ENCODE assay signal across 24 cellular contexts in the genomic region with DNA sequence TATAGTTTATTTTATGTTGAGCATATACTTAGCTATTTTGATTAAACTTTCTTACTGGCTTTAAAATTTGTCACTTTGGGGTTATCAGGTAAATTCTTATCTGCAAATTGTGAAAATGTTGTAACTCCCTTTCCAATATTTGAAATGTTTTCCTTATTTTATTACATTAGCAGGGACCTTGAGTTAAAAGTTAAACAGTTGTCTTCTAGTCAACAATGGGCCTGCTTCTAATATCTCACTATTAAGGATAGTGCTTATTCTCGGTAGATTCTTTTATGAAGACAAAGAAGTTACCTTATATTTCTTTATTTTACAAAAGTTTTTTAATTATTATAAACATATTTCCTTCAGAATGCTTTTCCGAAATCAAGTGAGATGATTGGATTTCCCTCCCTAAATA.
"Had no signal": no experiment of that assay in that cellular context is flagged by ENCODE, and none has a peak within 500 bp of the region (broad histone marks: within the 10 kb centered on the region; RNA-seq: fewer than 3 reads in every experiment).

No MANE protein-coding gene starts in this region.

- H3K27me3 ChIP-seq: colonic mucosa, esophagus muscularis mucosa, foreskin keratinocyte, gastroesophageal sphincter, heart left ventricle, hepatocyte, left lung had no signal

- H3K36me3 ChIP-seq: colonic mucosa, esophagus muscularis mucosa, gastroesophageal sphincter, heart left ventricle, left lung, lower lobe of right lung had no signal

- H3K4me3 ChIP-seq: colonic mucosa, esophagus muscularis mucosa, gastroesophageal sphincter, heart left ventricle, hepatocyte, left lung, lower lobe of right lung, mucosa of descending colon had no signal

- FAIRE-seq: endometrium, frontal cortex, kidney had no signal

- H3K9me3 ChIP-seq: colonic mucosa, esophagus muscularis mucosa, gastroesophageal sphincter, left lung, lower lobe of right lung, mucosa of descending colon had no signal

- H3K79me2 ChIP-seq: hepatocyte had no signal

- H3K4me1 ChIP-seq: colonic mucosa, esophagus muscularis mucosa, gastroesophageal sphincter, left lung had no signal

- H3K27ac ChIP-seq: colonic mucosa, esophagus muscularis mucosa, foreskin keratinocyte, gastroesophageal sphincter, heart left ventricle, hepatocyte, left lung, lower lobe of right lung had no signal

- H2AFZ ChIP-seq: hepatocyte had no signal

- ATAC-seq: effector memory CD8-positive, alpha-beta T cell; foreskin keratinocyte; gastroesophageal sphincter; heart left ventricle; left colon; left lung; left ventricle myocardium superior; lower lobe of right lung; mucosa of descending colon; naive thymus-derived CD4-positive, alpha-beta T cell had no signal

- H3K4me2 ChIP-seq: hepatocyte had no signal

- DNase-seq: colonic mucosa; cortex of kidney; effector CD8-positive, alpha-beta T cell; effector memory CD8-positive, alpha-beta T cell; endodermal cell; foreskin keratinocyte; heart left ventricle; hypothalamus; immature natural killer cell; islet precursor cell; kidney; kidney glomerular epithelial cell; left colon; left ventricle myocardium superior; lower lobe of right lung; mesenchymal stem cell; mucosa of descending colon; naive thymus-derived CD4-positive, alpha-beta T cell had no signal
